ENCODE assay signal across 1 cellular context in genomic region chr17:77649717-77650211, GRCh38.
TF ChIP-seq lines count a peak whose summit lies in the region.

No MANE protein-coding gene starts in this region.

TF ChIP-seq in GM12878, 131 proteins besides CTCF, POLR2A, EP300 and RAD21 (continued from another document):
- TF ChIP-seq, protein P1, sequence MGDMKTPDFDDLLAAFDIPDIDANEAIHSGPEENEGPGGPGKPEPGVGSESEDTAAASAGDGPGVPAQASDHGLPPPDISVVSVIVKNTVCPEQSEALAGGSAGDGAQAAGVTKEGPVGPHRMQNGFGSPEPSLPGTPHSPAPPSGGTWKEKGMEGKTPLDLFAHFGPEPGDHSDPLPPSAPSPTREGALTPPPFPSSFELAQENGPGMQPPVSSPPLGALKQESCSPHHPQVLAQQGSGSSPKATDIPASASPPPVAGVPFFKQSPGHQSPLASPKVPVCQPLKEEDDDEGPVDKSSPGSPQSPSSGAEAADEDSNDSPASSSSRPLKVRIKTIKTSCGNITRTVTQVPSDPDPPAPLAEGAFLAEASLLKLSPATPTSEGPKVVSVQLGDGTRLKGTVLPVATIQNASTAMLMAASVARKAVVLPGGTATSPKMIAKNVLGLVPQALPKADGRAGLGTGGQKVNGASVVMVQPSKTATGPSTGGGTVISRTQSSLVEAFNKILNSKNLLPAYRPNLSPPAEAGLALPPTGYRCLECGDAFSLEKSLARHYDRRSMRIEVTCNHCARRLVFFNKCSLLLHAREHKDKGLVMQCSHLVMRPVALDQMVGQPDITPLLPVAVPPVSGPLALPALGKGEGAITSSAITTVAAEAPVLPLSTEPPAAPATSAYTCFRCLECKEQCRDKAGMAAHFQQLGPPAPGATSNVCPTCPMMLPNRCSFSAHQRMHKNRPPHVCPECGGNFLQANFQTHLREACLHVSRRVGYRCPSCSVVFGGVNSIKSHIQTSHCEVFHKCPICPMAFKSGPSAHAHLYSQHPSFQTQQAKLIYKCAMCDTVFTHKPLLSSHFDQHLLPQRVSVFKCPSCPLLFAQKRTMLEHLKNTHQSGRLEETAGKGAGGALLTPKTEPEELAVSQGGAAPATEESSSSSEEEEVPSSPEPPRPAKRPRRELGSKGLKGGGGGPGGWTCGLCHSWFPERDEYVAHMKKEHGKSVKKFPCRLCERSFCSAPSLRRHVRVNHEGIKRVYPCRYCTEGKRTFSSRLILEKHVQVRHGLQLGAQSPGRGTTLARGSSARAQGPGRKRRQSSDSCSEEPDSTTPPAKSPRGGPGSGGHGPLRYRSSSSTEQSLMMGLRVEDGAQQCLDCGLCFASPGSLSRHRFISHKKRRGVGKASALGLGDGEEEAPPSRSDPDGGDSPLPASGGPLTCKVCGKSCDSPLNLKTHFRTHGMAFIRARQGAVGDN (IDR thresholded peaks at IDR 0.05) = no peak
- no peak for TF ChIP-seq EED (IDR thresholded peaks at IDR 0.05; ENCODE audit: low read depth)
- TF ChIP-seq PAX5 (IDR thresholded peaks at IDR 0.05; ENCODE audit: borderline replicate concordance, low read depth, low read length) = no peak
- TF ChIP-seq NR2C1 (IDR thresholded peaks at IDR 0.05) = no peak
- TF ChIP-seq, protein P2, sequence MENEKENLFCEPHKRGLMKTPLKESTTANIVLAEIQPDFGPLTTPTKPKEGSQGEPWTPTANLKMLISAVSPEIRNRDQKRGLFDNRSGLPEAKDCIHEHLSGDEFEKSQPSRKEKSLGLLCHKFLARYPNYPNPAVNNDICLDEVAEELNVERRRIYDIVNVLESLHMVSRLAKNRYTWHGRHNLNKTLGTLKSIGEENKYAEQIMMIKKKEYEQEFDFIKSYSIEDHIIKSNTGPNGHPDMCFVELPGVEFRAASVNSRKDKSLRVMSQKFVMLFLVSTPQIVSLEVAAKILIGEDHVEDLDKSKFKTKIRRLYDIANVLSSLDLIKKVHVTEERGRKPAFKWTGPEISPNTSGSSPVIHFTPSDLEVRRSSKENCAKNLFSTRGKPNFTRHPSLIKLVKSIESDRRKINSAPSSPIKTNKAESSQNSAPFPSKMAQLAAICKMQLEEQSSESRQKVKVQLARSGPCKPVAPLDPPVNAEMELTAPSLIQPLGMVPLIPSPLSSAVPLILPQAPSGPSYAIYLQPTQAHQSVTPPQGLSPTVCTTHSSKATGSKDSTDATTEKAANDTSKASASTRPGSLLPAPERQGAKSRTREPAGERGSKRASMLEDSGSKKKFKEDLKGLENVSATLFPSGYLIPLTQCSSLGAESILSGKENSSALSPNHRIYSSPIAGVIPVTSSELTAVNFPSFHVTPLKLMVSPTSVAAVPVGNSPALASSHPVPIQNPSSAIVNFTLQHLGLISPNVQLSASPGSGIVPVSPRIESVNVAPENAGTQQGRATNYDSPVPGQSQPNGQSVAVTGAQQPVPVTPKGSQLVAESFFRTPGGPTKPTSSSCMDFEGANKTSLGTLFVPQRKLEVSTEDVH (IDR thresholded peaks at IDR 0.05; ENCODE audit: low read depth, partially characterized antibody) = no peak
- no peak for TF ChIP-seq JUND (IDR thresholded peaks at IDR 0.05; ENCODE audit: low read depth, low read length)
